Comparison of ENCODE assay signal across 17 cellular contexts in the genomic region with DNA sequence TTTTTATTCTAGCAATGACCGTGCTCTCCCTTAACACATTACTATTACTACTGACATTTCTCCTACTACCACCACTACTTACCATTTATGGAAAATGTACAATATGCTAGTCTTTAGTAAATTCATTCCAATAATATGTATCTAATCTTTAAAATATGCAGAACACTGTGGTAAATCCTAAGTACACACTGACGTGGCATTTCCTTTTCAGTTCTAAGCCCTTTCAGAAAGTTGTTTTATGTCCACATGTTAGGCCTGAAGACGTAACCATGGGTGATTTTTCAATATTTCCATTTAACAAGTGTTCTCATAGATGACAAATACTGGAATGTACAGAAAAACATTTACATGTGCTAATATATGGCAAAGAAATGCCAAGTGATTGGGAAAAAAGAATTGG.
DNase-seq lines count a peak whose midpoint lies in the region; TF ChIP-seq lines count a peak whose summit lies in the region.
"Had no signal": no experiment of that assay in that cellular context is flagged by ENCODE, and none has a peak within 500 bp of the region (broad histone marks: within the 10 kb centered on the region; RNA-seq: fewer than 3 reads in every experiment).

No MANE protein-coding gene starts in this region.

- H3K4me3 Mint-ChIP-seq in activated CD4-positive, alpha-beta T cell treated with anti-CD3 and anti-CD28 coated beads, Interleukin-2, amount 10 ng/mL, durations not matched to agents 7 days and 5 days, result no peak overlapping the region
- no peak overlapping the region for H3K4me3 Mint-ChIP-seq in T-helper 2 cell treated with Interferon-gamma antibody and Interleukin-4, amounts not matched to agents 5 μg/mL and 100 μg/mL, for 36 hours
- H3K4me3 Mint-ChIP-seq: dendritic cell treated with granulocyte-macrophage colony-stimulating factor and Interleukin-4, amounts not matched to agents 40 ng/mL and 50 ng/mL, for 4 days; naive B cell had no signal

- no peak for TF ChIP-seq CTCF in SK-N-SH (IDR thresholded peaks at IDR 0.05)

- H3K9me3 ChIP-seq in SK-N-SH, result no peaks in the 10 kb centered on the region

- H3K27me3 ChIP-seq in SK-N-SH (ENCODE audit: insufficient read depth), result no peaks in the 10 kb centered on the region
- H3K27me3 ChIP-seq: heart left ventricle had no signal

- H3K79me2 ChIP-seq in SK-N-SH (ENCODE audit: insufficient read depth), result no peaks in the 10 kb centered on the region

- peak overlapping the region; percentile 60 for H3K9ac ChIP-seq in SK-N-SH

- CTCF ChIA-PET in SK-N-SH (lab: Yijun Ruan, JAX), result interaction anchor here (1.9 kb wide), 1 partner anchor 10 kb away, joined by 4 read pairs; no protein-coding TSS in a partner anchor
- CTCF ChIA-PET in activated CD4-positive, alpha-beta T cell treated with anti-CD3 and anti-CD28 coated beads, Interleukin-2, amount 10 ng/mL, durations not matched to agents 7 days and 5 days (lab: Charles Lee), result no interaction called here

- no peaks in the 10 kb centered on the region for H4K20me1 ChIP-seq in SK-N-SH (ENCODE audit: insufficient read depth)

- DNase-seq in GM04504 (ENCODE audit: low read depth) (peak; percentile 79), SK-N-SH (no peak), fibroblast of gingiva (ENCODE audit: low read depth) (peak; percentile 86), skeletal muscle cell (ENCODE audit: low read depth) (peak; percentile 91)
- DNase-seq in activated CD4-positive, alpha-beta T cell treated with anti-CD3 and anti-CD28 coated beads, Interleukin-2, amount 10 ng/mL, durations not matched to agents 7 days and 5 days, result no peak
- DNase-seq in T-helper 2 cell treated with Interferon-gamma antibody and Interleukin-4, amounts not matched to agents 5 μg/mL and 100 μg/mL, for 36 hours (ENCODE audit: low spot score), result no peak
- DNase-seq in stimulated activated CD4-positive, alpha-beta T cell treated with anti-CD3 and anti-CD28 coated beads, Interleukin-4, amount 100 ng/mL, for 4 hours, result no peak
- no peak for DNase-seq in stimulated activated CD4-positive, alpha-beta T cell treated with anti-CD3 and anti-CD28 coated beads, Interleukin-2, amount 100 ng/mL, for 24 hours
- DNase-seq: activated naive CD4-positive, alpha-beta T cell; heart left ventricle; naive B cell; NCI-H1930; NCI-H82; right cardiac atrium; SHP77 had no signal

- peak overlapping the region; percentile 12; the same call in 1 of the 2 replicates for H3K4me2 ChIP-seq in SK-N-SH

- H3K36me3 Mint-ChIP-seq in activated CD4-positive, alpha-beta T cell treated with anti-CD3 and anti-CD28 coated beads, Interleukin-2, amount 10 ng/mL, durations not matched to agents 7 days and 5 days (ENCODE audit: low read depth), result no peaks in the 10 kb centered on the region
- H3K36me3 Mint-ChIP-seq in T-helper 2 cell treated with Interferon-gamma antibody and Interleukin-4, amounts not matched to agents 5 μg/mL and 100 μg/mL, for 36 hours (ENCODE audit: low read depth), result no peaks in the 10 kb centered on the region
- H3K36me3 Mint-ChIP-seq: naive B cell had no signal

- H3K27ac Mint-ChIP-seq in activated CD4-positive, alpha-beta T cell treated with anti-CD3 and anti-CD28 coated beads, Interleukin-2, amount 10 ng/mL, durations not matched to agents 7 days and 5 days, result no peak overlapping the region
- no peak overlapping the region for H3K27ac Mint-ChIP-seq in T-helper 2 cell treated with Interferon-gamma antibody and Interleukin-4, amounts not matched to agents 5 μg/mL and 100 μg/mL, for 36 hours
- H3K27ac Mint-ChIP-seq: dendritic cell treated with granulocyte-macrophage colony-stimulating factor and Interleukin-4, amounts not matched to agents 40 ng/mL and 50 ng/mL, for 4 days; naive B cell had no signal

- POLR2A ChIA-PET in SK-N-SH (lab: Yijun Ruan, JAX), result no interaction called here
- POLR2A ChIA-PET in activated CD4-positive, alpha-beta T cell treated with anti-CD3 and anti-CD28 coated beads, Interleukin-2, amount 10 ng/mL, durations not matched to agents 7 days and 5 days (lab: Charles Lee), result no interaction called here

- no peaks in the 10 kb centered on the region for H3K9me2 ChIP-seq in SK-N-SH

- H3K4me1 Mint-ChIP-seq in activated CD4-positive, alpha-beta T cell treated with anti-CD3 and anti-CD28 coated beads, Interleukin-2, amount 10 ng/mL, durations not matched to agents 7 days and 5 days, result no peaks in the 10 kb centered on the region
- no peaks in the 10 kb centered on the region for H3K4me1 Mint-ChIP-seq in T-helper 2 cell treated with Interferon-gamma antibody and Interleukin-4, amounts not matched to agents 5 μg/mL and 100 μg/mL, for 36 hours (ENCODE audit: low read depth)
- H3K4me1 Mint-ChIP-seq: naive B cell had no signal

- TF ChIP-seq EP300 in SK-N-SH (IDR thresholded peaks at IDR 0.05; ENCODE audit: borderline replicate concordance in 1 of 2, low read depth in 1 of 2, low read length in 1 of 2), result peak in 1 of 2 experiments; percentile 91; a peak in 2 of 4 replicates

- peaks cover 36% of the 10 kb centered on the region for H3F3A ChIP-seq in SK-N-SH (replicated peaks; ENCODE audit: insufficient read depth)

- H3K4me3 ChIP-seq in SK-N-SH (ENCODE audit: low read depth in 2 of 2, low read length in 1 of 2) (no peak overlapping the region), skeletal muscle cell (ENCODE audit: low read depth, low read length) (no peak overlapping the region)
- H3K4me3 ChIP-seq: heart left ventricle, K562 had no signal

- H3K4me1 ChIP-seq in SK-N-SH (ENCODE audit: control insufficient read depth in 1 of 2, insufficient read depth in 2 of 2, low read depth in 1 of 2, low read length in 1 of 2), result peaks cover 0 to 23% of the 10 kb centered on the region in 2 experiments; a peak in 2 of 4 replicates
- H3K4me1 ChIP-seq: heart left ventricle had no signal

- no peak overlapping the region; the same call in 1 of the 2 replicates for H2AFZ ChIP-seq in SK-N-SH (ENCODE audit: low read depth)

- no peak for TF ChIP-seq RAD21 in SK-N-SH (IDR thresholded peaks at IDR 0.05; ENCODE audit: low read length)

- no peaks in the 10 kb centered on the region for H3K36me3 ChIP-seq in SK-N-SH (replicated peaks in 1 of 2; ENCODE audit: control insufficient read depth in 1 of 2, insufficient read depth in 2 of 2, low read length in 1 of 2)
- H3K36me3 ChIP-seq: heart left ventricle had no signal

- H3K27me3 Mint-ChIP-seq in activated CD4-positive, alpha-beta T cell treated with anti-CD3 and anti-CD28 coated beads, Interleukin-2, amount 10 ng/mL, durations not matched to agents 7 days and 5 days, result no peaks in the 10 kb centered on the region
- no peaks in the 10 kb centered on the region for H3K27me3 Mint-ChIP-seq in T-helper 2 cell treated with Interferon-gamma antibody and Interleukin-4, amounts not matched to agents 5 μg/mL and 100 μg/mL, for 36 hours (ENCODE audit: low read depth)
- H3K27me3 Mint-ChIP-seq: dendritic cell treated with granulocyte-macrophage colony-stimulating factor and Interleukin-4, amounts not matched to agents 40 ng/mL and 50 ng/mL, for 4 days; naive B cell had no signal

- peaks cover 11% of the 10 kb centered on the region for H3K9me3 Mint-ChIP-seq in activated CD4-positive, alpha-beta T cell treated with anti-CD3 and anti-CD28 coated beads, Interleukin-2, amount 10 ng/mL, durations not matched to agents 7 days and 5 days
- H3K9me3 Mint-ChIP-seq in T-helper 2 cell treated with Interferon-gamma antibody and Interleukin-4, amounts not matched to agents 5 μg/mL and 100 μg/mL, for 36 hours, result peaks cover 38% of the 10 kb centered on the region

- peak overlapping the region; percentile 72 to 96; a peak in 3 of 4 replicates for H3K27ac ChIP-seq in SK-N-SH (ENCODE audit: low read depth in 2 of 2, low read length in 1 of 2)
- H3K27ac ChIP-seq: heart left ventricle had no signal

- WGBS in SK-N-SH (ENCODE audit: low lambda C conversion rate), result 13% methylated on average over 3 of the region's 3 CpGs

TF ChIP-seq in SK-N-SH, 30 proteins besides CTCF, POLR2A, EP300 and RAD21 (continues in another document):
- TF ChIP-seq, protein P1, sequence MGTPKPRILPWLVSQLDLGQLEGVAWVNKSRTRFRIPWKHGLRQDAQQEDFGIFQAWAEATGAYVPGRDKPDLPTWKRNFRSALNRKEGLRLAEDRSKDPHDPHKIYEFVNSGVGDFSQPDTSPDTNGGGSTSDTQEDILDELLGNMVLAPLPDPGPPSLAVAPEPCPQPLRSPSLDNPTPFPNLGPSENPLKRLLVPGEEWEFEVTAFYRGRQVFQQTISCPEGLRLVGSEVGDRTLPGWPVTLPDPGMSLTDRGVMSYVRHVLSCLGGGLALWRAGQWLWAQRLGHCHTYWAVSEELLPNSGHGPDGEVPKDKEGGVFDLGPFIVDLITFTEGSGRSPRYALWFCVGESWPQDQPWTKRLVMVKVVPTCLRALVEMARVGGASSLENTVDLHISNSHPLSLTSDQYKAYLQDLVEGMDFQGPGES (IDR thresholded peaks at IDR 0.05; ENCODE audit: low read depth, low read length), result no peak
- no peak for TF ChIP-seq ELF1 (IDR thresholded peaks at IDR 0.05)
- TF ChIP-seq, protein P2, sequence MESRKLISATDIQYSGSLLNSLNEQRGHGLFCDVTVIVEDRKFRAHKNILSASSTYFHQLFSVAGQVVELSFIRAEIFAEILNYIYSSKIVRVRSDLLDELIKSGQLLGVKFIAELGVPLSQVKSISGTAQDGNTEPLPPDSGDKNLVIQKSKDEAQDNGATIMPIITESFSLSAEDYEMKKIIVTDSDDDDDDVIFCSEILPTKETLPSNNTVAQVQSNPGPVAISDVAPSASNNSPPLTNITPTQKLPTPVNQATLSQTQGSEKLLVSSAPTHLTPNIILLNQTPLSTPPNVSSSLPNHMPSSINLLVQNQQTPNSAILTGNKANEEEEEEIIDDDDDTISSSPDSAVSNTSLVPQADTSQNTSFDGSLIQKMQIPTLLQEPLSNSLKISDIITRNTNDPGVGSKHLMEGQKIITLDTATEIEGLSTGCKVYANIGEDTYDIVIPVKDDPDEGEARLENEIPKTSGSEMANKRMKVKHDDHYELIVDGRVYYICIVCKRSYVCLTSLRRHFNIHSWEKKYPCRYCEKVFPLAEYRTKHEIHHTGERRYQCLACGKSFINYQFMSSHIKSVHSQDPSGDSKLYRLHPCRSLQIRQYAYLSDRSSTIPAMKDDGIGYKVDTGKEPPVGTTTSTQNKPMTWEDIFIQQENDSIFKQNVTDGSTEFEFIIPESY (IDR thresholded peaks at IDR 0.05; ENCODE audit: borderline replicate concordance, low read depth), result peak; percentile 37; the same call in 1 of the 2 replicates
- peak; percentile 54; the same call in 1 of the 2 replicates for TF ChIP-seq POLR2AphosphoS5 (IDR thresholded peaks at IDR 0.05; ENCODE audit: low read depth, low read length)
- TF ChIP-seq JUND (IDR thresholded peaks at IDR 0.05), result peak; percentile 76
- no peak for TF ChIP-seq RFX5 (IDR thresholded peaks at IDR 0.05; ENCODE audit: low read length)
- no peak for TF ChIP-seq TAF1 (IDR thresholded peaks at IDR 0.05; ENCODE audit: borderline replicate concordance, low read depth, low read length)

Comparison
In these comparisons a context has a peak if more than half of its experiments do, and no peak if none do; other contexts are left out.
1. DNase-seq: peak in GM04504 (single experiment), fibroblast of gingiva (single experiment) and skeletal muscle cell (single experiment); none in SK-N-SH (single experiment), activated CD4-positive, alpha-beta T cell treated with anti-CD3 and anti-CD28 coated beads, Interleukin-2, amount 10 ng/mL, durations not matched to agents 7 days and 5 days (single experiment), T-helper 2 cell treated with Interferon-gamma antibody and Interleukin-4, amounts not matched to agents 5 μg/mL and 100 μg/mL, for 36 hours (single experiment), stimulated activated CD4-positive, alpha-beta T cell treated with anti-CD3 and anti-CD28 coated beads, Interleukin-4, amount 100 ng/mL, for 4 hours (0 of 2) and stimulated activated CD4-positive, alpha-beta T cell treated with anti-CD3 and anti-CD28 coated beads, Interleukin-2, amount 100 ng/mL, for 24 hours (0 of 2).